9 cellular contexts compared by ENCODE assay signal in the genomic region with DNA sequence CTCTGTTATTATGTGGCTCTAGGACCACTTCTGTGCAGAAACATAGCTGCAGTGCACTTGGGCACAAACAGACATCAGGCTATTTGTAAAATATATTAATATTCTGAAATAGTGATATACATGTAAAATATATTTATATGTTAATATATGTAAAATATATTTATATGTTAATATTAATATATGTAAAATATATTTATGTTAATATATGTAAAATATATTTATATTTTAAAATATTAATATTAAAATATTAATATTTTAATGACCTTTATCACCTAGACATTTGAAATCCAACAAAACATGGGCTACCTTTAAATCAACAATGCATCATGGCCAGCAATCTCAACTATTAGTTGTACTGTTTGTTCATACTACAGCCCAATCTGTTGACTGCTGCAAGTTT.
"Had no signal": no experiment of that assay in that cellular context is flagged by ENCODE, and none has a peak within 500 bp of the region (broad histone marks: within the 10 kb centered on the region; RNA-seq: fewer than 3 reads in every experiment).

No MANE protein-coding gene starts in this region.

- FAIRE-seq: H1, H54, HepG2 had no signal

- ATAC-seq: GM23338, HepG2 had no signal

- H3K27ac ChIP-seq: HL-60, KMS-11 had no signal

- H3K4me3 ChIP-seq: GM23338 had no signal

- DNase-seq: H9, HCEC 1CT, KBM-7 had no signal
